In genomic region chrX:52887459-52887858, GRCh38 we compare ENCODE assay signal across 2 cellular contexts. TPM values are rescaled to one million over a fixed set of nuclear protein-coding genes. Genes with fewer than 3 reads are reported as not detected.
"Had no signal": no experiment of that assay in that cellular context is flagged by ENCODE, and none has a peak within 500 bp of the region (broad histone marks: within the 10 kb centered on the region; RNA-seq: fewer than 3 reads in every experiment).

No MANE protein-coding gene starts in this region.

RNA-seq across cellular contexts. Expression of gene XAGE3, which starts 19.6 kb away (rescaled TPM):
- total RNA-seq: G401, GM12878 had no signal
- polyA plus RNA-seq: GM12878 had no signal
